In genomic region chr12:47743311-47743860, GRCh38 we compare ENCODE assay signal across 1 cellular context.
TF ChIP-seq lines count a peak whose summit lies in the region.

No MANE protein-coding gene starts in this region.

TF ChIP-seq in GM23338, 12 proteins besides CTCF, POLR2A, EP300 and RAD21 (continued from another document):
- TF ChIP-seq ZNF462 (CRISPR knock-in tag; IDR thresholded peaks at IDR 0.05) (no peak), NANOG (IDR thresholded peaks at IDR 0.05; ENCODE audit: borderline replicate concordance) (no peak), REST (IDR thresholded peaks at IDR 0.05; ENCODE audit: unreplicated experiment) (no peak), ZNF331 (CRISPR knock-in tag; IDR thresholded peaks at IDR 0.05; ENCODE audit: low read depth) (no peak), STAT1 (IDR thresholded peaks at IDR 0.05; ENCODE audit: unreplicated experiment) (no peak), ZNF114 (CRISPR knock-in tag; IDR thresholded peaks at IDR 0.05) (no peak), CREB1 (CRISPR knock-in tag; IDR thresholded peaks at IDR 0.05; ENCODE audit: low read depth) (no peak)
